12 cellular contexts compared by ENCODE assay signal in the genomic region with DNA sequence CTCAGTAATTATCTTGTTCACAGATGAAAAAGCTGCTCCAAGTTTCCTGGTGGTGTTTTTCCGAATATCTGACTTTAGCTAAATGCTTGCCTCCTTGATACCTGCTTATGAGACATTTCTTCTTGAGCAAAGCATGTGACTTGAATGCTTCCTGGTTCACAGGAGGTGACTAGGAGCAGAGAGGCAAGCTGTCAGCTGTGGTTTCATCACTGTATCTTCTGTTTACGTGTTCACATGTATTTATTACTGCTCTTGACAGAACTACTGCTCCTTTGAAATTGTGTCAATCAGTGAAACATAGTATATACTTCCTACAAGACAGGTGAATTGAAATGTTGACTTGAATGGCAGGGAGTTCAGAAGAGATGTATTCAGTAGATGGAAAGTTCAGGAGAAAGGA. TPM values are rescaled to one million over a fixed set of nuclear protein-coding genes. Genes with fewer than 3 reads are reported as not detected.
DNase-seq lines count a peak whose midpoint lies in the region; ATAC-seq, FAIRE-seq and TF ChIP-seq lines count a peak whose summit lies in the region.
"Had no signal": no experiment of that assay in that cellular context is flagged by ENCODE, and none has a peak within 500 bp of the region (broad histone marks: within the 10 kb centered on the region; RNA-seq: fewer than 3 reads in every experiment).

No MANE protein-coding gene starts in this region.

- no peak for TF ChIP-seq CTCF in K562 (IDR thresholded peaks at IDR 0.05 in 2 of 3, conservative IDR thresholded peaks at IDR 0.05 in 1 of 3; ENCODE audit: insufficient read depth in 2 of 3, low read depth in 1 of 3, low read length in 3 of 3)
- TF ChIP-seq CTCF in natural killer cell (IDR thresholded peaks at IDR 0.05) = no peak

- no peak overlapping the region for H3K4me3 Mint-ChIP-seq in natural killer cell

- no peak overlapping the region for H3K27ac ChIP-seq in K562 (ENCODE audit: extremely low read depth, low read depth, low read length)
- H3K27ac ChIP-seq: skin epidermis, tibial artery had no signal

- intact Hi-C loops in K562 (cut with micrococcal nuclease) (no loop called here), natural killer cell (cut with micrococcal nuclease) (loop anchor here (1.0 to 5.0 kb wide), 3 partner anchors 9 to 422 kb away; a partner anchor contains a TSS)

- TF ChIP-seq RAD21 in K562 (CRISPR knock-in tag; conservative IDR thresholded peaks at IDR 0.05 in 1 of 2, IDR thresholded peaks at IDR 0.05 in 1 of 2) = no peak

- peak overlapping the region; percentile 81 to 91 for H3K27ac Mint-ChIP-seq in natural killer cell

- H3K4me1 Mint-ChIP-seq in natural killer cell = peaks cover 7 to 15% of the 10 kb centered on the region in 2 donors

- H3K36me3 Mint-ChIP-seq in natural killer cell = no peaks in the 10 kb centered on the region

- WGBS in K562 (ENCODE audit: insufficient coverage, low coverage, missing lambda C conversion rate) = 27% methylated on average over 2 of the region's 2 CpGs

- DNase-seq in NOMO-1 treated with DMSO at 0.1 percent for 48 hours (lab: John Stamatoyannopoulos, UW; ENCODE audit: unreplicated experiment) (peak; percentile 40), NOMO-1 (lab: John Stamatoyannopoulos, UW; ENCODE audit: unreplicated experiment in 2 of 2) (no peak), KBM-7 (peak; percentile 13), K562 (ENCODE audit: extremely low read depth in 1 of 4, low spot score in 3 of 4) (no peak), natural killer cell (no peak), AG20443 (ENCODE audit: low spot score) (no peak), mesenteric fat pad (ENCODE audit: low spot score) (no peak), SKM-1 (lab: John Stamatoyannopoulos, UW; ENCODE audit: unreplicated experiment) (no peak)
- DNase-seq: DMS79 treated with DMSO at 0.1 percent for 48 hours, KG1, tibial artery had no signal

- ATAC-seq in K562 = peak; percentile 73
- peak; percentile 81 to 99 (median 97) for ATAC-seq in natural killer cell

- H3K9ac ChIP-seq in K562 (ENCODE audit: insufficient read depth in 1 of 2, low read depth in 2 of 2, low read length in 2 of 2) = no peak overlapping the region

- peaks cover 0 to 5% of the 10 kb centered on the region in 2 experiments; a peak in 2 of 5 replicates for H3K4me1 ChIP-seq in K562 (replicated peaks in 1 of 2; ENCODE audit: control insufficient read depth in 2 of 2, insufficient read depth in 2 of 2, low read length in 2 of 2)
- H3K4me1 ChIP-seq: tibial artery had no signal

- no peaks in the 10 kb centered on the region for H3K27me3 ChIP-seq in K562 (ENCODE audit: control insufficient read depth in 2 of 2, insufficient read depth in 2 of 2, low read length in 2 of 2)
- H3K27me3 ChIP-seq: tibial artery had no signal

- no peaks in the 10 kb centered on the region for H3K27me3 Mint-ChIP-seq in natural killer cell (ENCODE audit: low read depth in 2 of 2)

- FAIRE-seq in K562 (lab: Jason Lieb, UNC) = no peak

- no peaks in the 10 kb centered on the region for H3K36me3 ChIP-seq in K562 (ENCODE audit: control insufficient read depth, insufficient read depth, low read length)
- H3K36me3 ChIP-seq: tibial artery had no signal

- no peak for TF ChIP-seq EP300 in K562 (IDR thresholded peaks at IDR 0.05; ENCODE audit: low read length)

- no peaks in the 10 kb centered on the region for H3K9me3 Mint-ChIP-seq in natural killer cell

- no peak for TF ChIP-seq POLR2A in K562 (conservative IDR thresholded peaks at IDR 0.05)

- in situ Hi-C loops in KBM-7 (cut with MboI; ENCODE audit: low pct_unique_long_range_greater_than_20kb, low sequenced_read_pairs) = no loop called here
- in situ Hi-C loops in K562 (cut with MboI) = no loop called here

- no peaks in the 10 kb centered on the region for H3K9me1 ChIP-seq in K562 (ENCODE audit: control insufficient read depth, insufficient read depth, low read length)

- H3K4me2 ChIP-seq in K562 (ENCODE audit: insufficient read depth, low read length) = peak overlapping the region; percentile 33; the same call in 1 of the 2 replicates

- BruUV-seq in K562 (replicated peaks; lab: Mats Ljungman, UMichigan) = no TSS peak

- H3K79me2 ChIP-seq in K562 (ENCODE audit: control insufficient read depth, insufficient read depth, low read length) = no peaks in the 10 kb centered on the region

- CTCF ChIA-PET in K562 (lab: Yijun Ruan, JAX; ENCODE audit: low intra/inter-chr PET ratio) = no interaction called here

- POLR2A ChIA-PET in K562 (lab: Yijun Ruan, JAX) = interaction anchor here (0.6 to 2.7 kb wide), 5 partner anchors 9 to 35 kb away, joined by 3 to 11 read pairs (median 3); a partner anchor contains a TSS

- no peaks in the 10 kb centered on the region for H4K20me1 ChIP-seq in K562 (replicated peaks; ENCODE audit: control insufficient read depth, insufficient read depth, low read length)

- no peak overlapping the region for H3K4me3 ChIP-seq in K562
- H3K4me3 ChIP-seq: skin epidermis, tibial artery had no signal

- no peaks in the 10 kb centered on the region for H3K9me3 ChIP-seq in K562 (replicated peaks; ENCODE audit: control insufficient read depth, insufficient read depth, low read depth, low read length)
- H3K9me3 ChIP-seq: tibial artery had no signal

- peak overlapping the region; percentile 61 for H2AFZ ChIP-seq in K562 (ENCODE audit: low read depth, low read length)

TF ChIP-seq in K562, 482 proteins besides CTCF, POLR2A, EP300 and RAD21 (continues in another document):
- TF ChIP-seq, protein P1, sequence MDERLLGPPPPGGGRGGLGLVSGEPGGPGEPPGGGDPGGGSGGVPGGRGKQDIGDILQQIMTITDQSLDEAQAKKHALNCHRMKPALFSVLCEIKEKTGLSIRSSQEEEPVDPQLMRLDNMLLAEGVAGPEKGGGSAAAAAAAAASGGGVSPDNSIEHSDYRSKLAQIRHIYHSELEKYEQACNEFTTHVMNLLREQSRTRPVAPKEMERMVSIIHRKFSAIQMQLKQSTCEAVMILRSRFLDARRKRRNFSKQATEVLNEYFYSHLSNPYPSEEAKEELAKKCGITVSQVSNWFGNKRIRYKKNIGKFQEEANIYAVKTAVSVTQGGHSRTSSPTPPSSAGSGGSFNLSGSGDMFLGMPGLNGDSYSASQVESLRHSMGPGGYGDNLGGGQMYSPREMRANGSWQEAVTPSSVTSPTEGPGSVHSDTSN (CRISPR knock-in tag; IDR thresholded peaks at IDR 0.05; ENCODE audit: low read depth) = no peak
- TF ChIP-seq, protein P1 (tag; conservative IDR thresholded peaks at IDR 0.05; ENCODE audit: low read depth) = peak; percentile 76
- TF ChIP-seq, protein P2, sequence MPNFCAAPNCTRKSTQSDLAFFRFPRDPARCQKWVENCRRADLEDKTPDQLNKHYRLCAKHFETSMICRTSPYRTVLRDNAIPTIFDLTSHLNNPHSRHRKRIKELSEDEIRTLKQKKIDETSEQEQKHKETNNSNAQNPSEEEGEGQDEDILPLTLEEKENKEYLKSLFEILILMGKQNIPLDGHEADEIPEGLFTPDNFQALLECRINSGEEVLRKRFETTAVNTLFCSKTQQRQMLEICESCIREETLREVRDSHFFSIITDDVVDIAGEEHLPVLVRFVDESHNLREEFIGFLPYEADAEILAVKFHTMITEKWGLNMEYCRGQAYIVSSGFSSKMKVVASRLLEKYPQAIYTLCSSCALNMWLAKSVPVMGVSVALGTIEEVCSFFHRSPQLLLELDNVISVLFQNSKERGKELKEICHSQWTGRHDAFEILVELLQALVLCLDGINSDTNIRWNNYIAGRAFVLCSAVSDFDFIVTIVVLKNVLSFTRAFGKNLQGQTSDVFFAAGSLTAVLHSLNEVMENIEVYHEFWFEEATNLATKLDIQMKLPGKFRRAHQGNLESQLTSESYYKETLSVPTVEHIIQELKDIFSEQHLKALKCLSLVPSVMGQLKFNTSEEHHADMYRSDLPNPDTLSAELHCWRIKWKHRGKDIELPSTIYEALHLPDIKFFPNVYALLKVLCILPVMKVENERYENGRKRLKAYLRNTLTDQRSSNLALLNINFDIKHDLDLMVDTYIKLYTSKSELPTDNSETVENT (CRISPR knock-in tag; IDR thresholded peaks at IDR 0.05) = no peak
- TF ChIP-seq, protein P3, sequence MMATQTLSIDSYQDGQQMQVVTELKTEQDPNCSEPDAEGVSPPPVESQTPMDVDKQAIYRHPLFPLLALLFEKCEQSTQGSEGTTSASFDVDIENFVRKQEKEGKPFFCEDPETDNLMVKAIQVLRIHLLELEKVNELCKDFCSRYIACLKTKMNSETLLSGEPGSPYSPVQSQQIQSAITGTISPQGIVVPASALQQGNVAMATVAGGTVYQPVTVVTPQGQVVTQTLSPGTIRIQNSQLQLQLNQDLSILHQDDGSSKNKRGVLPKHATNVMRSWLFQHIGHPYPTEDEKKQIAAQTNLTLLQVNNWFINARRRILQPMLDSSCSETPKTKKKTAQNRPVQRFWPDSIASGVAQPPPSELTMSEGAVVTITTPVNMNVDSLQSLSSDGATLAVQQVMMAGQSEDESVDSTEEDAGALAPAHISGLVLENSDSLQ (IDR thresholded peaks at IDR 0.05) = peak; percentile 85

RNA-seq across cellular contexts. Expression of a gene that starts 8.9 kb away (rescaled TPM):
- 80.4 and 149 TPM in 2 replicates for total RNA-seq in K562 (2011; cell fraction: chromatin; rRNA removed; ENCODE audit: low replicate concordance)
- total RNA-seq in K562 (2011; cell fraction: nucleolus; rRNA removed) = 38.4 and 42.5 TPM in 2 replicates
- 78.7 and 84.5 TPM in 2 replicates for total RNA-seq in K562 (2011; cell fraction: nucleoplasm; rRNA removed)
- total RNA-seq in K562 (2014; rRNA removed) (29.1 and 32.2 TPM in 2 replicates), K562 (2014; rRNA removed; fragmentation: Illumina TruSeq; extraction: Trizol) (66.1 and 71.1 TPM in 2 replicates), K562 (2015; rRNA removed; fragmentation: Illumina TruSeq; extraction: Trizol) (35.7 and 41.8 TPM in 2 replicates), K562 (2021) (52.0 and 54.5 TPM in 2 replicates), natural killer cell (100 to 1,000 TPM; 104 to 122 (median 120) TPM), mesenteric fat pad (123 TPM)
- polyA plus RNA-seq in K562 (2011; rRNA removed) (39.8 and 58.1 TPM in 2 replicates), K562 (2014; fragmentation: Illumina TruSeq; extraction: Trizol) (38.0 and 42.8 TPM in 2 replicates), K562 (2014; fragmentation: Nextera tagmentation; extraction: Ambion mirVana) (10 to 100 TPM in 1 of 2 experiments, 1 to 10 TPM in 1; 9.8 to 14.7 TPM), K562 (2014; rRNA removed) (40.0 and 47.3 TPM in 2 replicates)
- polyA plus RNA-seq in K562 (2011; cell fraction: cytosol; rRNA removed) = 16.9 and 27.0 TPM in 2 replicates
- 75.8 and 76.8 TPM in 2 replicates for polyA plus RNA-seq in K562 (2011; cell fraction: nucleus; rRNA removed)
- polyA plus RNA-seq in K562 (2012) = 30.7 and 45.2 TPM in 2 replicates
- polyA minus RNA-seq in K562 (2011; rRNA and poly(A)+ RNA removed) = 47.6 and 51.1 TPM in 2 replicates
- 11.4 and 25.4 TPM in 2 replicates for polyA minus RNA-seq in K562 (2011; cell fraction: cytosol; rRNA and poly(A)+ RNA removed)
- 13.3 and 20.2 TPM in 2 replicates for polyA minus RNA-seq in K562 (2011; cell fraction: nucleus; rRNA and poly(A)+ RNA removed)

Comparison
In these comparisons a context has a peak if more than half of its experiments do, and no peak if none do; other contexts are left out.
1. DNase-seq: peak in NOMO-1 treated with DMSO at 0.1 percent for 48 hours (single experiment) and KBM-7 (single experiment); none in NOMO-1 (0 of 2), K562 (0 of 4), natural killer cell (single experiment), AG20443 (single experiment), mesenteric fat pad (single experiment) and SKM-1 (single experiment).